ENCODE assay signal across 1 cellular context in genomic region chr9:19741178-19741577, GRCh38.
TF ChIP-seq lines count a peak whose summit lies in the region.

No MANE protein-coding gene starts in this region.

TF ChIP-seq in GM23338, 12 proteins besides CTCF, POLR2A, EP300 and RAD21 (continued from another document):
- TF ChIP-seq ZNF462 (CRISPR knock-in tag; IDR thresholded peaks at IDR 0.05) (no peak), ZNF331 (CRISPR knock-in tag; IDR thresholded peaks at IDR 0.05; ENCODE audit: low read depth) (no peak), EZH2 (IDR thresholded peaks at IDR 0.05; ENCODE audit: low read depth, unreplicated experiment) (no peak), JUNB (IDR thresholded peaks at IDR 0.05; ENCODE audit: unreplicated experiment) (no peak), ZNF114 (CRISPR knock-in tag; IDR thresholded peaks at IDR 0.05) (no peak), EZH2phosphoT487 (IDR thresholded peaks at IDR 0.05; ENCODE audit: unreplicated experiment) (no peak), ETS1 (IDR thresholded peaks at IDR 0.05) (no peak), REST (IDR thresholded peaks at IDR 0.05; ENCODE audit: unreplicated experiment) (no peak), POLR2AphosphoS5 (IDR thresholded peaks at IDR 0.05; ENCODE audit: low read depth) (no peak), STAT1 (IDR thresholded peaks at IDR 0.05; ENCODE audit: unreplicated experiment) (no peak), CREB1 (CRISPR knock-in tag; IDR thresholded peaks at IDR 0.05; ENCODE audit: low read depth) (no peak)
